Comparison of ENCODE assay signal across 23 cellular contexts in the genomic region with DNA sequence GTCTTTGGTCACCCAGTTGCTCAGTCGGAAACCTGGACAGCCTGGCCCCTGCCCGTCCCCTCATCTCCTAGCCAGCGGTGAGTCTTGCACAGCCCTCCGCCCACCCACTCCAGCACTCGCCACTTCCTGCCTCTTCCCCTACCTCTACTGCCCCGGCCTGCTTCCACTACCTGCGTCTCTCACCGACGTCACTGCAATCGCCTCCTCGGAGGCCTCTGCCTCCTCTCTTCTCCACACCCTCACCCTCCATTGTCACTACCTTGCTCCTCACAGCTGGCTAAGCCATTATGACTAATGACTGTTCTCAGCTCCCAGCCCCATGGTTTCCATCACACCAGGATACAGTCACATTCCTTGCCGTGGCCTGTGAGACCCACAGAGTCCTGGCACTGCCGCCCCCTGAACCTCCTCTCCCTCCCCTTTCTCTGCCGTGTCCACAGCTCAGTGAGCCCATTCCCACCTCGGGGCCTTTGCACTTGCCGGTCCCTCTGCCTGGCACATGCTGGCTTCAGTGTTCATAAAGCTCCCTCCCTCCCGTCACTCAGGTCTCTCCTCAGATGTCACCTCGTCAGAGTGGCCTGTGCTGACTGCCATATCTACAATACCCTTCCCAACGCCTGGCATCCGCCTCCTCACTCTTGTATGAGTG.
A peak's percentile ranks its signal among the peaks of the same experiment; 100 is the strongest.
DNase-seq lines count a peak whose midpoint lies in the region; ATAC-seq and TF ChIP-seq lines count a peak whose summit lies in the region.
"Had no signal": no experiment of that assay in that cellular context is flagged by ENCODE, and none has a peak within 500 bp of the region (broad histone marks: within the 10 kb centered on the region; RNA-seq: fewer than 3 reads in every experiment).

No MANE protein-coding gene starts in this region.

- peaks cover 3% of the 10 kb centered on the region for H3K4me1 ChIP-seq in endodermal cell (ENCODE audit: control insufficient read depth, insufficient read depth, low read length)
- H3K4me1 ChIP-seq: psoas muscle, vagina had no signal

- DNase-seq in activated T-cell treated with anti-CD3 and anti-CD28 coated beads, Interleukin-2, amount 50 U/mL, for 72 hours, result peak; percentile 16 to 18
- DNase-seq in activated T-cell treated with anti-CD3 and anti-CD28 coated beads, Interleukin-2, amount 50 U/mL, for 1 hour, result no peak
- DNase-seq in RPMI7951 (ENCODE audit: low read depth) (peak; percentile 29), endodermal cell (peak; percentile 62), NCI-H2227 (lab: John Stamatoyannopoulos, UW; ENCODE audit: unreplicated experiment) (no peak)
- no peak for DNase-seq in stimulated activated effector memory CD8-positive, alpha-beta T cell treated with anti-CD3 and anti-CD28 coated beads, Interleukin-12 subunit alpha, Interleukin-12 subunit beta, amount 100 ng/mL, for 72 hours (ENCODE audit: low spot score in 2 of 2)
- DNase-seq: colonic mucosa; GDM1; NCI-H187; NCI-H82; nephron progenitor cell; stimulated activated CD4-positive, alpha-beta T cell treated with anti-CD3 and anti-CD28 coated beads, Interleukin-4, amount 100 ng/mL, for 4 hours had no signal

- 77 to 83% methylated on average over 15 to 20 of the region's 20 CpGs for WGBS in endodermal cell (ENCODE audit: insufficient coverage in 1 of 2, insufficient read length in 1 of 2), 2 experiments

- no peak for TF ChIP-seq CTCF in endodermal cell (conservative IDR thresholded peaks at IDR 0.05)

- no peak overlapping the region for H3K4me3 ChIP-seq in endodermal cell (ENCODE audit: low read length)
- H3K4me3 ChIP-seq: A549, colonic mucosa, GM23338, psoas muscle, SJSA1, smooth muscle cell, vagina had no signal

- no peaks in the 10 kb centered on the region for H3K9me3 Mint-ChIP-seq in activated T-cell treated with anti-CD3 and anti-CD28 coated beads, Interleukin-2, amount 50 U/mL, for 72 hours
- no peaks in the 10 kb centered on the region for H3K9me3 Mint-ChIP-seq in endodermal cell
- H3K9me3 Mint-ChIP-seq in stimulated activated effector memory CD8-positive, alpha-beta T cell treated with anti-CD3 and anti-CD28 coated beads, Interleukin-12 subunit alpha, Interleukin-12 subunit beta, amount 100 ng/mL, for 72 hours, result no peaks in the 10 kb centered on the region
- H3K9me3 Mint-ChIP-seq: GM23338; nephron progenitor cell; T-helper 1 cell treated with Interleukin-12 subunit alpha and Interleukin-12 subunit beta and Interleukin-4 antibody, amounts not matched to agents 30 μg/mL and 1 μg/mL, for 36 hours had no signal

- no peaks in the 10 kb centered on the region for H3K9me3 ChIP-seq in endodermal cell (ENCODE audit: control insufficient read depth, low read length)
- H3K9me3 ChIP-seq: A549; BLaER1 treated with 17β-estradiol and CSF1 and Interleukin-3, amounts not matched to agents 10 nM and 100 nM; colonic mucosa; psoas muscle; vagina had no signal

- H3K27ac Mint-ChIP-seq in activated T-cell treated with anti-CD3 and anti-CD28 coated beads, Interleukin-2, amount 50 U/mL, for 72 hours, result no peak overlapping the region
- H3K27ac Mint-ChIP-seq in endodermal cell, result no peak overlapping the region
- peak overlapping the region; percentile 2 for H3K27ac Mint-ChIP-seq in stimulated activated effector memory CD8-positive, alpha-beta T cell treated with anti-CD3 and anti-CD28 coated beads, Interleukin-12 subunit alpha, Interleukin-12 subunit beta, amount 100 ng/mL, for 72 hours
- H3K27ac Mint-ChIP-seq: GM23338; nephron progenitor cell; T-helper 1 cell treated with Interleukin-12 subunit alpha and Interleukin-12 subunit beta and Interleukin-4 antibody, amounts not matched to agents 30 μg/mL and 1 μg/mL, for 36 hours had no signal

- peaks cover 12% of the 10 kb centered on the region for H3K27me3 Mint-ChIP-seq in activated T-cell treated with anti-CD3 and anti-CD28 coated beads, Interleukin-2, amount 50 U/mL, for 72 hours (ENCODE audit: low read depth)
- peaks cover 56% of the 10 kb centered on the region for H3K27me3 Mint-ChIP-seq in endodermal cell (ENCODE audit: insufficient read depth)

- H3K4me1 Mint-ChIP-seq in activated T-cell treated with anti-CD3 and anti-CD28 coated beads, Interleukin-2, amount 50 U/mL, for 72 hours (ENCODE audit: low read depth), result peaks cover 21% of the 10 kb centered on the region
- H3K4me1 Mint-ChIP-seq in endodermal cell, result peaks cover 8% of the 10 kb centered on the region
- peaks cover 67% of the 10 kb centered on the region for H3K4me1 Mint-ChIP-seq in stimulated activated effector memory CD8-positive, alpha-beta T cell treated with anti-CD3 and anti-CD28 coated beads, Interleukin-12 subunit alpha, Interleukin-12 subunit beta, amount 100 ng/mL, for 72 hours

- no peak overlapping the region for H3K27ac ChIP-seq in endodermal cell (ENCODE audit: low read depth, low read length)
- H3K27ac ChIP-seq: A549, colonic mucosa, KMS-11, psoas muscle, SJSA1, vagina had no signal

- H3K36me3 ChIP-seq in endodermal cell (ENCODE audit: control insufficient read depth, insufficient read depth, low read length), result no peaks in the 10 kb centered on the region
- H3K36me3 ChIP-seq: BLaER1 treated with 17β-estradiol and CSF1 and Interleukin-3, amounts not matched to agents 10 nM and 100 nM; colonic mucosa; SJSA1; vagina had no signal

- no peak overlapping the region for H3K4me3 Mint-ChIP-seq in activated T-cell treated with anti-CD3 and anti-CD28 coated beads, Interleukin-2, amount 50 U/mL, for 72 hours
- H3K4me3 Mint-ChIP-seq in endodermal cell, result no peak overlapping the region
- no peak overlapping the region for H3K4me3 Mint-ChIP-seq in stimulated activated effector memory CD8-positive, alpha-beta T cell treated with anti-CD3 and anti-CD28 coated beads, Interleukin-12 subunit alpha, Interleukin-12 subunit beta, amount 100 ng/mL, for 72 hours
- H3K4me3 Mint-ChIP-seq: GM23338; nephron progenitor cell; T-helper 1 cell treated with Interleukin-12 subunit alpha and Interleukin-12 subunit beta and Interleukin-4 antibody, amounts not matched to agents 30 μg/mL and 1 μg/mL, for 36 hours had no signal

- no peak for ATAC-seq in activated T-cell treated with anti-CD3 and anti-CD28 coated beads, Interleukin-2, amount 50 U/mL, for 72 hours (replicated peaks in 1 of 2)
- peak; percentile 53 for ATAC-seq in stimulated activated effector memory CD8-positive, alpha-beta T cell treated with anti-CD3 and anti-CD28 coated beads, Interleukin-12 subunit alpha, Interleukin-12 subunit beta, amount 100 ng/mL, for 72 hours
- ATAC-seq in GM18861 (IDR thresholded peaks at IDR 0.05; ENCODE audit: unreplicated experiment) (no peak), GM21737 (IDR thresholded peaks at IDR 0.05; ENCODE audit: unreplicated experiment) (no peak)
- ATAC-seq: A549, psoas muscle had no signal

- H3K36me3 Mint-ChIP-seq in activated T-cell treated with anti-CD3 and anti-CD28 coated beads, Interleukin-2, amount 50 U/mL, for 72 hours (ENCODE audit: insufficient read depth in 2 of 2), result no peaks in the 10 kb centered on the region
- no peaks in the 10 kb centered on the region for H3K36me3 Mint-ChIP-seq in endodermal cell (ENCODE audit: low read depth)
- H3K36me3 Mint-ChIP-seq in stimulated activated effector memory CD8-positive, alpha-beta T cell treated with anti-CD3 and anti-CD28 coated beads, Interleukin-12 subunit alpha, Interleukin-12 subunit beta, amount 100 ng/mL, for 72 hours, result no peaks in the 10 kb centered on the region

- H3K27me3 ChIP-seq in endodermal cell (ENCODE audit: control insufficient read depth, insufficient read depth, low read length, poor library complexity, severe bottlenecking), result peaks cover 46% of the 10 kb centered on the region
- H3K27me3 ChIP-seq: vagina had no signal

- H3K9ac ChIP-seq in endodermal cell (ENCODE audit: extremely low read depth, low read length, poor library complexity, severe bottlenecking), result no peak overlapping the region
- H3K9ac ChIP-seq: KMS-11 had no signal

Comparison
In these comparisons a context has a peak if more than half of its experiments do, and no peak if none do; other contexts are left out.
1. DNase-seq: peak in activated T-cell treated with anti-CD3 and anti-CD28 coated beads, Interleukin-2, amount 50 U/mL, for 72 hours (2 of 2), RPMI7951 (single experiment) and endodermal cell (single experiment); none in activated T-cell treated with anti-CD3 and anti-CD28 coated beads, Interleukin-2, amount 50 U/mL, for 1 hour (single experiment), stimulated activated effector memory CD8-positive, alpha-beta T cell treated with anti-CD3 and anti-CD28 coated beads, Interleukin-12 subunit alpha, Interleukin-12 subunit beta, amount 100 ng/mL, for 72 hours (0 of 2) and NCI-H2227 (single experiment).